Comparison of ENCODE assay signal across 15 cellular contexts in the genomic region with DNA sequence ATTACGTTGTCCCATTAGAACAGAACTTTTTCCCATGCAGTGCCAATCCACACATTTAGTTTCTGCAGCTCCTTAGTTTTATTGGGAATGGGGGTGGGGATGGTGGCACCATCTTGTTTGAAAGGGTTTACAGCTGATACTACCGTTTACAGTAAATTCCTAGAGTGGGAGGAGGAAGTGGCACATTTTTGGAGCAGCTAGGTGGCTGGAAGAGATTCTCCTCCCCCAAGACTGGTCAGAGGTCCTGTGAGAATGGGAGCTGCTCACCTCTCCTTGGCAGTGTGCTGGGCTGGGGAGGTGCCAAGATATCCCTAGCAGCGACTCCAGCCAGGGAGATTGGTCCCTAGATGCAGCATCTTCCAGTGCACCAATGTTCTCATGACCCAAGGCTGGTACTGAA. TPM values are rescaled to one million over a fixed set of nuclear protein-coding genes. Genes with fewer than 3 reads are reported as not detected.
DNase-seq lines count a peak whose midpoint lies in the region; ATAC-seq and TF ChIP-seq lines count a peak whose summit lies in the region.
"Had no signal": no experiment of that assay in that cellular context is flagged by ENCODE, and none has a peak within 500 bp of the region (broad histone marks: within the 10 kb centered on the region; RNA-seq: fewer than 3 reads in every experiment).

No MANE protein-coding gene starts in this region.

- DNase-seq in activated CD8-positive, alpha-beta memory T cell treated with anti-CD3 and anti-CD28 coated beads for 24 hours = peak; percentile 48
- no peak for DNase-seq in activated CD8-positive, alpha-beta memory T cell treated with anti-CD3 and anti-CD28 coated beads, Interleukin-2, amount 50 U/mL, for 48 hours
- no peak for DNase-seq in PC-3
- DNase-seq in endothelial cell (ENCODE audit: low spot score) = no peak
- DNase-seq in stimulated activated effector memory CD8-positive, alpha-beta T cell treated with anti-CD3 and anti-CD28 coated beads, Interleukin-12 subunit alpha, Interleukin-12 subunit beta, amount 100 ng/mL, for 72 hours (ENCODE audit: low spot score in 2 of 2) = no peak
- no peak for DNase-seq in caudate nucleus (lab: John Stamatoyannopoulos, UW)
- DNase-seq in Ammon's horn (ENCODE audit: low spot score) = no peak
- no peak for DNase-seq in stimulated activated CD4-positive, alpha-beta T cell treated with anti-CD3 and anti-CD28 coated beads, Interleukin-2, amount 100 ng/mL, for 48 hours
- DNase-seq: hypothalamus, NCI-H1417 treated with DMSO at 0.1 percent for 48 hours had no signal

- H3K4me2 ChIP-seq in PC-3 (ENCODE audit: low read length) = no peak overlapping the region
- H3K4me2 ChIP-seq: smooth muscle cell had no signal

- no peaks in the 10 kb centered on the region for H3K9me2 ChIP-seq in PC-3 (replicated peaks; ENCODE audit: low read length)

- intact Hi-C loops in PC-3 (cut with micrococcal nuclease) = loop anchor here (5.0 to 10.0 kb wide), 2 partner anchors 44 to 557 kb away; a partner anchor contains a TSS

- no peaks in the 10 kb centered on the region for H3K36me3 ChIP-seq in PC-3 (ENCODE audit: low read depth, low read length)

- no peaks in the 10 kb centered on the region for H3K27me3 ChIP-seq in PC-3 (ENCODE audit: low read length)

- POLR2A ChIA-PET in PC-3 (lab: Charles Lee; ENCODE audit: unreplicated experiment) = interaction anchor here (0.7 kb wide), 1 partner anchor 31 kb away, joined by 6 read pairs; no protein-coding TSS in a partner anchor

- peaks cover 35% of the 10 kb centered on the region for H3K4me1 ChIP-seq in PC-3 (ENCODE audit: insufficient read depth, low read length)

- H3K36me3 Mint-ChIP-seq in endothelial cell (ENCODE audit: low read depth, unreplicated experiment) = no peaks in the 10 kb centered on the region
- H3K36me3 Mint-ChIP-seq in stimulated activated effector memory CD8-positive, alpha-beta T cell treated with anti-CD3 and anti-CD28 coated beads, Interleukin-12 subunit alpha, Interleukin-12 subunit beta, amount 100 ng/mL, for 72 hours = peaks cover 6% of the 10 kb centered on the region

- H2AFZ ChIP-seq in PC-3 (ENCODE audit: low read length) = no peak overlapping the region

- peaks cover 3% of the 10 kb centered on the region for H3K27me3 Mint-ChIP-seq in endothelial cell (ENCODE audit: unreplicated experiment)
- H3K27me3 Mint-ChIP-seq: dendritic cell treated with granulocyte-macrophage colony-stimulating factor and Interleukin-4, amounts not matched to agents 40 ng/mL and 50 ng/mL, for 4 days had no signal

- H3K27ac Mint-ChIP-seq in endothelial cell (ENCODE audit: unreplicated experiment) = peak overlapping the region; percentile 97
- peak overlapping the region; percentile 95 for H3K27ac Mint-ChIP-seq in stimulated activated effector memory CD8-positive, alpha-beta T cell treated with anti-CD3 and anti-CD28 coated beads, Interleukin-12 subunit alpha, Interleukin-12 subunit beta, amount 100 ng/mL, for 72 hours
- H3K27ac Mint-ChIP-seq: dendritic cell treated with granulocyte-macrophage colony-stimulating factor and Interleukin-4, amounts not matched to agents 40 ng/mL and 50 ng/mL, for 4 days had no signal

- CTCF ChIA-PET in PC-3 (lab: Charles Lee) = no interaction called here

- H3K9me3 Mint-ChIP-seq in endothelial cell (ENCODE audit: unreplicated experiment) = no peaks in the 10 kb centered on the region
- no peaks in the 10 kb centered on the region for H3K9me3 Mint-ChIP-seq in stimulated activated effector memory CD8-positive, alpha-beta T cell treated with anti-CD3 and anti-CD28 coated beads, Interleukin-12 subunit alpha, Interleukin-12 subunit beta, amount 100 ng/mL, for 72 hours
- H3K9me3 Mint-ChIP-seq: dendritic cell treated with granulocyte-macrophage colony-stimulating factor and Interleukin-4, amounts not matched to agents 40 ng/mL and 50 ng/mL, for 4 days had no signal

- H3K4me3 ChIP-seq in PC-3 (ENCODE audit: low read length) = no peak overlapping the region
- H3K4me3 ChIP-seq: smooth muscle cell had no signal

- H3K27ac ChIP-seq in PC-3 (ENCODE audit: low read length) (peak overlapping the region; percentile 66), caudate nucleus (ENCODE audit: low read depth, low read length) (no peak overlapping the region)

- H3K4me3 Mint-ChIP-seq in endothelial cell (ENCODE audit: unreplicated experiment) = peak overlapping the region; percentile 66
- H3K4me3 Mint-ChIP-seq in stimulated activated effector memory CD8-positive, alpha-beta T cell treated with anti-CD3 and anti-CD28 coated beads, Interleukin-12 subunit alpha, Interleukin-12 subunit beta, amount 100 ng/mL, for 72 hours = no peak overlapping the region
- H3K4me3 Mint-ChIP-seq: dendritic cell treated with granulocyte-macrophage colony-stimulating factor and Interleukin-4, amounts not matched to agents 40 ng/mL and 50 ng/mL, for 4 days had no signal

- no peaks in the 10 kb centered on the region for H3K79me2 ChIP-seq in PC-3 (ENCODE audit: low read length)

- H3K9me3 ChIP-seq in PC-3 (ENCODE audit: low read length) = no peaks in the 10 kb centered on the region

- no peak for ATAC-seq in PC-3
- ATAC-seq in stimulated activated effector memory CD8-positive, alpha-beta T cell treated with anti-CD3 and anti-CD28 coated beads, Interleukin-12 subunit alpha, Interleukin-12 subunit beta, amount 100 ng/mL, for 72 hours = no peak
- ATAC-seq: left lobe of liver had no signal

- no peaks in the 10 kb centered on the region for H4K20me1 ChIP-seq in PC-3 (ENCODE audit: low read length)

- peaks cover 48% of the 10 kb centered on the region for H3K4me1 Mint-ChIP-seq in endothelial cell (ENCODE audit: unreplicated experiment)
- H3K4me1 Mint-ChIP-seq in stimulated activated effector memory CD8-positive, alpha-beta T cell treated with anti-CD3 and anti-CD28 coated beads, Interleukin-12 subunit alpha, Interleukin-12 subunit beta, amount 100 ng/mL, for 72 hours = peaks cover 28% of the 10 kb centered on the region

- TF ChIP-seq CTCF in PC-3 (conservative IDR thresholded peaks at IDR 0.05; ENCODE audit: low read depth, low read length) (no peak), endothelial cell (IDR thresholded peaks at IDR 0.05; ENCODE audit: unreplicated experiment) (no peak)

- H3K9ac ChIP-seq in PC-3 (ENCODE audit: low read length) = peak overlapping the region; percentile 84

- H3F3A ChIP-seq in PC-3 (ENCODE audit: low read length, unreplicated experiment) = no peaks in the 10 kb centered on the region

- no TSS peak for BruUV-seq in PC-3 (replicated peaks; lab: Mats Ljungman, UMichigan)

RNA-seq across cellular contexts. Expression of a gene that starts 12.4 kb away (rescaled TPM):
- total RNA-seq in PC-3 (2014; rRNA removed) = not detected in 2 replicates
- not detected for total RNA-seq in endothelial cell (ENCODE audit: unreplicated experiment)
- total RNA-seq: left lobe of liver; smooth muscle cell; T-helper 1 cell treated with Interleukin-12 subunit alpha and Interleukin-12 subunit beta and Interleukin-4 antibody, amounts not matched to agents 30 ng/mL and 1 ng/mL, for 36 hours; temporal lobe had no signal

RNA-seq across cellular contexts. Expression of a gene that starts 45.7 kb away (rescaled TPM):
- total RNA-seq in PC-3 (2014; rRNA removed) = 9.5 and 9.6 TPM in 2 replicates
- 13.7 TPM for total RNA-seq in endothelial cell (ENCODE audit: unreplicated experiment)

RNA-seq across cellular contexts. Expression of a gene that starts 45.9 kb away (rescaled TPM):
- total RNA-seq in PC-3 (2014; rRNA removed) (2.8 and 6.7 TPM in 2 replicates), endothelial cell (ENCODE audit: unreplicated experiment) (20.9 TPM)
